In genomic region chr1:234969011-234969441, GRCh38 we compare ENCODE assay signal across 10 cellular contexts.
DNase-seq lines count a peak whose midpoint lies in the region; ATAC-seq, FAIRE-seq and TF ChIP-seq lines count a peak whose summit lies in the region.
"Had no signal": no experiment of that assay in that cellular context is flagged by ENCODE, and none has a peak within 500 bp of the region (broad histone marks: within the 10 kb centered on the region; RNA-seq: fewer than 3 reads in every experiment).

No MANE protein-coding gene starts in this region.

- 58% methylated on average over 4 of the region's 4 CpGs for WGBS in hepatocyte (ENCODE audit: low lambda C conversion rate, missing lambda C conversion rate)

- ATAC-seq in stimulated activated naive CD8-positive, alpha-beta T cell treated with anti-CD3 and anti-CD28 coated beads, Interleukin-15, Interleukin-2, amounts not matched to agents 100 U/mL and 50 U/mL, for 24 hours: no peak

- H3K9me3 ChIP-seq in hepatocyte (ENCODE audit: low read depth): no peaks in the 10 kb centered on the region

- no peaks in the 10 kb centered on the region for H3K79me2 ChIP-seq in hepatocyte

- TF ChIP-seq CTCF in hepatocyte (IDR thresholded peaks at IDR 0.05; ENCODE audit: poor library complexity): no peak
- TF ChIP-seq CTCF in D721Med (IDR thresholded peaks at IDR 0.05; ENCODE audit: insufficient read depth, missing control alignments): no peak

- FAIRE-seq in D721Med (lab: Jason Lieb, UNC): no peak

- peaks cover 54% of the 10 kb centered on the region for H3K4me1 ChIP-seq in hepatocyte (ENCODE audit: insufficient read depth)

- H3K9me2 ChIP-seq in hepatocyte (replicated peaks; ENCODE audit: insufficient read depth): no peaks in the 10 kb centered on the region

- DNase-seq in NCI-H2029 (lab: John Stamatoyannopoulos, UW) (peak; percentile 30), NCI-H2029 treated with DMSO at 0.1 percent for 48 hours (lab: John Stamatoyannopoulos, UW) (no peak), SHP77 (lab: John Stamatoyannopoulos, UW) (peak; percentile 42 to 74), hepatocyte (ENCODE audit: low spot score) (no peak), GM19240 (ENCODE audit: insufficient read length, low spot score) (no peak), D721Med (ENCODE audit: insufficient read length, low spot score) (no peak)
- DNase-seq in stimulated activated naive CD8-positive, alpha-beta T cell treated with anti-CD3 and anti-CD28 coated beads, Interleukin-15, Interleukin-2, amounts not matched to agents 100 U/mL and 50 U/mL, for 24 hours: peak; percentile 3
- DNase-seq in stimulated activated naive CD4-positive, alpha-beta T cell treated with Interleukin-2 at 50 U/mL for 16 hours (lab: John Stamatoyannopoulos, UW): no peak
- DNase-seq: ACHN, cortex of kidney had no signal

- no peaks in the 10 kb centered on the region for H4K20me1 ChIP-seq in hepatocyte (ENCODE audit: insufficient read depth, poor library complexity, severe bottlenecking)

- no peak overlapping the region for H3K4me3 ChIP-seq in hepatocyte

- no peaks in the 10 kb centered on the region for H3K27me3 ChIP-seq in hepatocyte

- H3K27ac ChIP-seq in hepatocyte: peak overlapping the region; percentile 94

- no peaks in the 10 kb centered on the region for H3K36me3 ChIP-seq in hepatocyte (replicated peaks; ENCODE audit: insufficient read depth, low read depth)

- no peak overlapping the region for H2AFZ ChIP-seq in hepatocyte

- peak overlapping the region; percentile 76 for H3K4me2 ChIP-seq in hepatocyte

Comparison
In these comparisons a context has a peak if more than half of its experiments do, and no peak if none do; other contexts are left out.
1. DNase-seq: peak in NCI-H2029 (single experiment), SHP77 (2 of 2) and stimulated activated naive CD8-positive, alpha-beta T cell treated with anti-CD3 and anti-CD28 coated beads, Interleukin-15, Interleukin-2, amounts not matched to agents 100 U/mL and 50 U/mL, for 24 hours (single experiment); none in NCI-H2029 treated with DMSO at 0.1 percent for 48 hours (single experiment), hepatocyte (single experiment), GM19240 (single experiment), stimulated activated naive CD4-positive, alpha-beta T cell treated with Interleukin-2 at 50 U/mL for 16 hours (single experiment) and D721Med (single experiment).